Comparison of ENCODE assay signal across 13 cellular contexts in the genomic region with DNA sequence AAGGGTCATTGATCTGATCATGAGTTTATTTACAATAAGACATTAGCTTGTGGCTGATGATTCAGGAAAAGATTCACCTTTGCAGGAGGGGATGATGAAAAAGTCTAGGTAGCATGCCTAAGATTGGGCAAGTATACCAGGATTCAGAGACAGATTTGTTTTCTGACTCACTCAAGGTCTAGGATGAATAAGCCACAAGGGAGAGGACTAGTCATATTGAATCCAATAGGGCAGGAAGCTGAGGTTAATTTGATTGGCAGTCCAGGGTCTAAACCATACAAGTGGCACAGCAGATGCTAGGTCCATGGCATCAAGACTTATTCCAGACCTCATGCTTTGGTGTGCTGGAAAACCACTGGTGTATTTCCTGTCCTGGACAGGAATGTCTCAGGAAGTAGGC.
DNase-seq lines count a peak whose midpoint lies in the region; ATAC-seq and TF ChIP-seq lines count a peak whose summit lies in the region.
"Had no signal": no experiment of that assay in that cellular context is flagged by ENCODE, and none has a peak within 500 bp of the region (broad histone marks: within the 10 kb centered on the region; RNA-seq: fewer than 3 reads in every experiment).

No MANE protein-coding gene starts in this region.

- no peak overlapping the region for H3K4me3 ChIP-seq in epithelial cell of esophagus (ENCODE audit: low read length)

- POLR2A ChIA-PET in naive thymus-derived CD8-positive, alpha-beta T cell (lab: Charles Lee) = no interaction called here

- no peaks in the 10 kb centered on the region for H3K36me3 Mint-ChIP-seq in naive thymus-derived CD8-positive, alpha-beta T cell
- H3K36me3 Mint-ChIP-seq: CD4-positive, alpha-beta memory T cell had no signal

- no peak overlapping the region for H3K27ac Mint-ChIP-seq in naive thymus-derived CD8-positive, alpha-beta T cell
- H3K27ac Mint-ChIP-seq: nephron progenitor cell had no signal

- TF ChIP-seq CTCF in epithelial cell of esophagus (IDR thresholded peaks at IDR 0.05; ENCODE audit: insufficient read depth, low read depth, low read length, missing control alignments) = no peak

- no peaks in the 10 kb centered on the region for H3K27me3 Mint-ChIP-seq in naive thymus-derived CD8-positive, alpha-beta T cell
- H3K27me3 Mint-ChIP-seq: CD4-positive, alpha-beta memory T cell had no signal

- H3K4me3 Mint-ChIP-seq in naive thymus-derived CD8-positive, alpha-beta T cell = no peak overlapping the region
- H3K4me3 Mint-ChIP-seq: CD4-positive, alpha-beta memory T cell; nephron progenitor cell had no signal

- peaks cover 4 to 31% (median 8%) of the 10 kb centered on the region in 9 donors for H3K9me3 Mint-ChIP-seq in naive thymus-derived CD8-positive, alpha-beta T cell

- DNase-seq in epithelial cell of esophagus (ENCODE audit: low read depth) (peak; percentile 68), ureter (ENCODE audit: low spot score) (no peak), HuH-7.5 (ENCODE audit: low spot score) (no peak), amniotic stem cell (lab: John Stamatoyannopoulos, UW) (no peak)
- no peak for DNase-seq in naive thymus-derived CD8-positive, alpha-beta T cell
- DNase-seq: brain microvascular endothelial cell; CD4-positive, alpha-beta memory T cell; head of caudate nucleus; nephron progenitor cell; RPMI8226 had no signal

- ATAC-seq in GM18502 (IDR thresholded peaks at IDR 0.05; ENCODE audit: poor library complexity, unreplicated experiment) (peak; percentile 90), GM21723 (IDR thresholded peaks at IDR 0.05; ENCODE audit: unreplicated experiment) (peak; percentile 74), HG03378 (IDR thresholded peaks at IDR 0.05; ENCODE audit: unreplicated experiment) (peak; percentile 93)
- ATAC-seq in naive thymus-derived CD8-positive, alpha-beta T cell = no peak

- H3K4me1 Mint-ChIP-seq in naive thymus-derived CD8-positive, alpha-beta T cell = no peaks in the 10 kb centered on the region
- H3K4me1 Mint-ChIP-seq: CD4-positive, alpha-beta memory T cell; nephron progenitor cell had no signal

Comparison
In these comparisons a context has a peak if more than half of its experiments do, and no peak if none do; other contexts are left out.
1. ATAC-seq: peak in GM18502 (single experiment), GM21723 (single experiment) and HG03378 (single experiment); none in naive thymus-derived CD8-positive, alpha-beta T cell (0 of 2).